20 cellular contexts compared by ENCODE assay signal in the genomic region with DNA sequence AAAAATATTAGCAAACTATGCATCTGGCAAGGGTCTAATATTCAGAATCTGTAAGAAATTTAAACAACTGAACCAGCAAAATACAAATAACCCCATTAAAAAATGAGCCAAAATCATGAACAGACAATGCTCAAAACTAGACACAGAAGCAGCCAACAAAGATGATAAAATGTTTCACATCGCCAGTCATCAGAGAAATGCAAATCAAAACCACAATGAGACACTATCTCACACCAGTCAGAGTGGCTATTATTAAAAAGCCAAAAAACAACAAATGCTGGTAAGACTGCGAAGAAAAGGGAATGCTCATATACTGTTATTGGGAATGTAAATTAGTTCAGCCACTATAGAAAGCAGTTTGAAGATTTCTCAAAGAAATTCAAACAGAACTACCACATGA.
DNase-seq lines count a peak whose midpoint lies in the region; ATAC-seq, FAIRE-seq and TF ChIP-seq lines count a peak whose summit lies in the region.
"Had no signal": no experiment of that assay in that cellular context is flagged by ENCODE, and none has a peak within 500 bp of the region (broad histone marks: within the 10 kb centered on the region; RNA-seq: fewer than 3 reads in every experiment).

No MANE protein-coding gene starts in this region.

- H3K4me1 Mint-ChIP-seq in glutamatergic neuron (ENCODE audit: low read depth, unreplicated experiment): no peaks in the 10 kb centered on the region

- dilution Hi-C loops in keratinocyte (cut with MboI; ENCODE audit: extremely low pct_ligation_motif_present, low sequenced_read_pairs): no loop called here

- no peaks in the 10 kb centered on the region for H3K27me3 Mint-ChIP-seq in glutamatergic neuron (ENCODE audit: unreplicated experiment)

- H3K4me1 ChIP-seq in keratinocyte (ENCODE audit: control insufficient read depth, extremely low read depth, insufficient read depth, low read length): no peaks in the 10 kb centered on the region
- H3K4me1 ChIP-seq: A549, Caco-2, SJCRH30 had no signal

- TF ChIP-seq CTCF in keratinocyte (optimal IDR thresholded peaks at IDR 0.05 in 1 of 3, IDR thresholded peaks at IDR 0.05 in 1 of 3, conservative IDR thresholded peaks at IDR 0.05 in 1 of 3; ENCODE audit: extremely low read depth in 1 of 3, insufficient read depth in 2 of 3, low read length in 3 of 3): no peak
- TF ChIP-seq CTCF in glutamatergic neuron (IDR thresholded peaks at IDR 0.05; ENCODE audit: partially characterized antibody, unreplicated experiment): no peak

- H3K36me3 Mint-ChIP-seq in glutamatergic neuron (ENCODE audit: unreplicated experiment): peaks cover 16% of the 10 kb centered on the region

- DNase-seq in keratinocyte (ENCODE audit: low read depth, low spot score): no peak
- no peak for DNase-seq in glutamatergic neuron
- DNase-seq: Caco-2; CD4-positive, alpha-beta T cell; MV-4-11; NCI-H1417; NCI-H187 treated with DMSO at 0.1 percent for 48 hours; NCI-H345; NCI-H526; SJCRH30 had no signal

- no peaks in the 10 kb centered on the region for H3K9me1 ChIP-seq in keratinocyte (ENCODE audit: control insufficient read depth, extremely low read depth, insufficient read depth, low read length)

- H2AFZ ChIP-seq in keratinocyte (ENCODE audit: control insufficient read depth, low read length): no peak overlapping the region

- H3K36me3 ChIP-seq in keratinocyte (ENCODE audit: control insufficient read depth in 2 of 2, extremely low read depth in 1 of 2, insufficient read depth in 2 of 2, low read length in 2 of 2): no peaks in the 10 kb centered on the region
- H3K36me3 ChIP-seq: SJCRH30 had no signal

- H4K20me1 ChIP-seq in keratinocyte (ENCODE audit: control insufficient read depth, extremely low read depth, insufficient read depth, low read length): no peaks in the 10 kb centered on the region

- H3K4me2 ChIP-seq in keratinocyte (ENCODE audit: control insufficient read depth, extremely low read depth, insufficient read depth, low read depth, low read length): no peak overlapping the region
- H3K4me2 ChIP-seq: A549, KMS-11 had no signal

- no peaks in the 10 kb centered on the region for H3K9me3 ChIP-seq in keratinocyte (ENCODE audit: control insufficient read depth, low read depth, low read length)
- H3K9me3 ChIP-seq: Caco-2, SJCRH30 had no signal

- no peak overlapping the region for H3K27ac Mint-ChIP-seq in glutamatergic neuron (ENCODE audit: unreplicated experiment)
- H3K27ac Mint-ChIP-seq: CD4-positive, alpha-beta T cell; T-helper 1 cell treated with Interleukin-12 subunit alpha and Interleukin-12 subunit beta and Interleukin-4 antibody, amounts not matched to agents 30 μg/mL and 1 μg/mL, for 36 hours had no signal

- no peak overlapping the region for H3K4me3 ChIP-seq in keratinocyte (ENCODE audit: control insufficient read depth in 2 of 3, extremely low read depth in 1 of 3, insufficient read depth in 2 of 3, low read depth in 1 of 3, low read length in 3 of 3)
- H3K4me3 ChIP-seq: A549, SJCRH30 had no signal

- H3K4me3 Mint-ChIP-seq in glutamatergic neuron (ENCODE audit: unreplicated experiment): no peak overlapping the region
- H3K4me3 Mint-ChIP-seq: CD4-positive, alpha-beta T cell; T-helper 1 cell treated with Interleukin-12 subunit alpha and Interleukin-12 subunit beta and Interleukin-4 antibody, amounts not matched to agents 30 μg/mL and 1 μg/mL, for 36 hours had no signal

- ATAC-seq in GM18499 (IDR thresholded peaks at IDR 0.05; ENCODE audit: insufficient read depth, unreplicated experiment) (peak; percentile 64), GM19452 (IDR thresholded peaks at IDR 0.05; ENCODE audit: unreplicated experiment) (peak; percentile 51), HG03060 (IDR thresholded peaks at IDR 0.05; ENCODE audit: low read depth, unreplicated experiment) (peak; percentile 61), GM19035 (IDR thresholded peaks at IDR 0.05; ENCODE audit: unreplicated experiment) (no peak), HG03439 (IDR thresholded peaks at IDR 0.05; ENCODE audit: unreplicated experiment) (no peak)
- ATAC-seq: A549 had no signal

- H3K9ac ChIP-seq in keratinocyte (ENCODE audit: control insufficient read depth, extremely low read depth, insufficient read depth, low read length): no peak overlapping the region
- H3K9ac ChIP-seq: KMS-11 had no signal

- no peak overlapping the region for H3K27ac ChIP-seq in keratinocyte (ENCODE audit: control insufficient read depth, insufficient read depth, low read length)
- H3K27ac ChIP-seq: A549, KMS-11, SJCRH30 had no signal

- H3K79me2 ChIP-seq in keratinocyte (ENCODE audit: control insufficient read depth, insufficient read depth, low read length): no peaks in the 10 kb centered on the region

- peaks cover 2% of the 10 kb centered on the region for H3K9me3 Mint-ChIP-seq in glutamatergic neuron (ENCODE audit: unreplicated experiment)

- FAIRE-seq in keratinocyte (lab: Jason Lieb, UNC): peak; percentile 13
- FAIRE-seq: A549, G401.6, H1 had no signal

- H3K27me3 ChIP-seq in keratinocyte (ENCODE audit: control insufficient read depth, extremely low read depth, insufficient read depth, low read length): no peaks in the 10 kb centered on the region
- H3K27me3 ChIP-seq: SJCRH30 had no signal

Comparison
In these comparisons a context has a peak if more than half of its experiments do, and no peak if none do; other contexts are left out.
1. ATAC-seq: peak in GM18499 (single experiment), GM19452 (single experiment) and HG03060 (single experiment); none in GM19035 (single experiment) and HG03439 (single experiment).